ENCODE assay signal across 25 cellular contexts in genomic region chr3:4438296-4438695, GRCh38. TPM values are rescaled to one million over a fixed set of nuclear protein-coding genes. Genes with fewer than 3 reads are reported as not detected.
DNase-seq lines count a peak whose midpoint lies in the region; ATAC-seq and TF ChIP-seq lines count a peak whose summit lies in the region.
"Had no signal": no experiment of that assay in that cellular context is flagged by ENCODE, and none has a peak within 500 bp of the region (broad histone marks: within the 10 kb centered on the region; RNA-seq: fewer than 3 reads in every experiment).

No MANE protein-coding gene starts in this region.

- intact Hi-C loops in Caco-2 (cut with micrococcal nuclease; ENCODE audit: unreplicated experiment) (no loop called here), lower lobe of right lung (cut with DNase I) (no loop called here)

- H3K27ac ChIP-seq in lower lobe of right lung: no peak overlapping the region
- H3K27ac ChIP-seq: HL-60, RWPE1, SK-N-MC had no signal

- DNase-seq in Caco-2 (peak; percentile 33 to 46), HT-29 (ENCODE audit: low spot score) (peak; percentile 49), mesothelial cell of epicardium (ENCODE audit: low spot score in 2 of 2, unreplicated experiment in 2 of 2) (no peak), omental fat pad (ENCODE audit: low spot score) (no peak), ecto neural progenitor cell (ENCODE audit: low spot score) (no peak), lower lobe of right lung (no peak)
- no peak for DNase-seq in stimulated activated naive CD4-positive, alpha-beta T cell treated with Interleukin-2 at 50 U/mL for 16 hours (lab: John Stamatoyannopoulos, UW)
- DNase-seq: DMS53; GF-D8; Karpas-422; NCI-H1092 treated with DMSO at 0.1 percent for 48 hours; NCI-H1436 treated with DMSO at 0.1 percent for 48 hours; NCI-H187 treated with DMSO at 0.1 percent for 48 hours; NCI-H446; NCI-H526; NCI-H82; NK-92 treated with Interleukin-12 subunit alpha and Interleukin-12 subunit beta, amount 100 ng/mL, for 24 hours; SHP77 had no signal

- H3K27me3 Mint-ChIP-seq in Caco-2 (ENCODE audit: insufficient read depth, unreplicated experiment) (no peaks in the 10 kb centered on the region), mesothelial cell of epicardium (ENCODE audit: low read depth) (no peaks in the 10 kb centered on the region)

- H3K4me1 Mint-ChIP-seq in Caco-2 (ENCODE audit: low read depth, unreplicated experiment) (peaks cover 5% of the 10 kb centered on the region), mesothelial cell of epicardium (peaks cover 13% of the 10 kb centered on the region)

- H3K9me3 ChIP-seq in Caco-2 (no peaks in the 10 kb centered on the region), lower lobe of right lung (no peaks in the 10 kb centered on the region)

- TF ChIP-seq CTCF in Caco-2 (IDR thresholded peaks at IDR 0.05; ENCODE audit: insufficient read depth in 1 of 2, low read depth in 1 of 2, low read length in 1 of 2, severe bottlenecking in 1 of 2, unreplicated experiment in 1 of 2) (no peak), mesothelial cell of epicardium (IDR thresholded peaks at IDR 0.05; ENCODE audit: unreplicated experiment) (no peak), omental fat pad (IDR thresholded peaks at IDR 0.05) (no peak), lower lobe of right lung (IDR thresholded peaks at IDR 0.05) (no peak)

- H3K36me3 Mint-ChIP-seq in Caco-2 (ENCODE audit: insufficient read depth, unreplicated experiment) (peaks cover 5% of the 10 kb centered on the region), mesothelial cell of epicardium (peaks cover 30% of the 10 kb centered on the region)

- H3K27ac Mint-ChIP-seq in Caco-2 (ENCODE audit: unreplicated experiment): no peak overlapping the region
- peak overlapping the region; percentile 27 for H3K27ac Mint-ChIP-seq in mesothelial cell of epicardium

- peak; percentile 72 for ATAC-seq in esophagus mucosa
- no peak for ATAC-seq in omental fat pad (ENCODE audit: low FRiP score)
- ATAC-seq in lower lobe of right lung: no peak
- ATAC-seq: HCT116, HepG2, Panc1 had no signal

- BruUV-seq in Caco-2 (replicated peaks; lab: Mats Ljungman, UMichigan): no TSS peak

- peaks cover 8% of the 10 kb centered on the region; the same call in 1 of the 2 replicates for H3K4me1 ChIP-seq in Caco-2
- no peaks in the 10 kb centered on the region for H3K4me1 ChIP-seq in lower lobe of right lung

- POLR2A ChIA-PET in Caco-2 (lab: Charles Lee): no interaction called here

- H3K4me3 ChIP-seq in Caco-2 (ENCODE audit: low read depth, low read length): no peak overlapping the region
- H3K4me3 ChIP-seq in lower lobe of right lung: no peak overlapping the region
- H3K4me3 ChIP-seq: SK-N-MC had no signal

- CTCF ChIA-PET in Caco-2 (lab: Charles Lee): no interaction called here

- H3K27me3 ChIP-seq in Caco-2 (replicated peaks; ENCODE audit: control insufficient read depth, insufficient read depth, low read length) (no peaks in the 10 kb centered on the region), lower lobe of right lung (ENCODE audit: low read depth) (no peaks in the 10 kb centered on the region)

- H3K9me3 Mint-ChIP-seq in Caco-2 (ENCODE audit: unreplicated experiment) (peaks cover 19% of the 10 kb centered on the region), mesothelial cell of epicardium (peaks cover 13% of the 10 kb centered on the region)

- H3K36me3 ChIP-seq in Caco-2 (ENCODE audit: control insufficient read depth, insufficient read depth, low read length) (no peaks in the 10 kb centered on the region; the same call in 1 of the 2 replicates), lower lobe of right lung (peaks cover 4% of the 10 kb centered on the region)

- H3K4me3 Mint-ChIP-seq in Caco-2 (ENCODE audit: unreplicated experiment) (no peak overlapping the region), mesothelial cell of epicardium (no peak overlapping the region)

RNA-seq across cellular contexts. Expression of gene SUMF1, which starts 28.8 kb away (rescaled TPM):
- total RNA-seq in Caco-2 (2022) (22.9 and 24.4 TPM in 2 replicates), esophagus mucosa (26.4 TPM), mesothelial cell of epicardium (26.5 to 31.3 TPM (median 28.7 TPM) in 3 replicates), omental fat pad (10 to 100 TPM; 44.9 to 61.1 (median 53.8) TPM), lower lobe of right lung (35.4 TPM)
- 17.5 and 21.8 TPM in 2 replicates for total RNA-seq in HT-29 (2014; rRNA removed; shearing (Covaris generic))

RNA-seq across cellular contexts. Expression of gene ITPR1, which starts 54.9 kb away (rescaled TPM):
- total RNA-seq in Caco-2 (2022) (8.9 and 10.4 TPM in 2 replicates), esophagus mucosa (12.7 TPM), mesothelial cell of epicardium (21.2 to 21.3 TPM (median 21.3 TPM) in 3 replicates), omental fat pad (10 to 100 TPM; 38.3 to 58.5 (median 41.3) TPM), lower lobe of right lung (69.1 TPM)
- 3.6 and 5.1 TPM in 2 replicates for total RNA-seq in HT-29 (2014; rRNA removed; shearing (Covaris generic))

Comparison
In these comparisons a context has a peak if more than half of its experiments do, and no peak if none do; other contexts are left out.
1. DNase-seq: peak in Caco-2 (2 of 2) and HT-29 (single experiment); none in mesothelial cell of epicardium (0 of 2), omental fat pad (single experiment), ecto neural progenitor cell (single experiment), stimulated activated naive CD4-positive, alpha-beta T cell treated with Interleukin-2 at 50 U/mL for 16 hours (single experiment) and lower lobe of right lung (single experiment).